In the genomic region with DNA sequence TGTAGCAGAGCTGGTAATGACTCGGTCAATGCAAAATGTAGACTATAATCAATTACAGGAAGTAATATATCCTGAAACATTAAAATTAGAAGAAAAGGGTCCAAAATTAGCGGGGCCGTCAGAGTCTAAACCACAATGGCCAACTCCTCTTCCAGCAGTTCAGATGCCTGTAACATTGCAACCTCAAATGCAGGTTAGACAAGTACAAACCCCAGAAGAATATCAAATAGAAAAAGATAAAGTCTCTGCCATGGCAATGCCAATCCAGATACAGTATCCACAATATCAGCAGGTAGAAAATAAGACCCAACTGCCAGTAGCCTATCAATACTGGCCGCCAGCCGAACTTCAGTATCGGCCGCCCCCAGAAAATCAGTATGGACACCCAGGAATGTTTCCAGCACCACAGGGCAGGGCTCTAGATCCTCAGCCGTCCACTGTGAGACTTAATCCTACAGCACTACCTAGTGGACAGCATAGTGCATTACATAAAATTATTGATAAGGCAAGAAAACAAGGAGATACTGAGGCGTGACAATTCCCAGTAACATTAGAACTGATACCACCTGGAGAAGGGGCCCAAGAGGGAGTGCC, we compare ENCODE assay signal across 7 cellular contexts.
DNase-seq lines count a peak whose midpoint lies in the region; ATAC-seq and TF ChIP-seq lines count a peak whose summit lies in the region.

No MANE protein-coding gene starts in this region.

- CTCF ChIA-PET in PC-3 (lab: Charles Lee) = interaction anchor here (0.6 kb wide), 1 partner anchor 51 kb away, joined by 3 read pairs; no protein-coding TSS in a partner anchor
- CTCF ChIA-PET in naive thymus-derived CD4-positive, alpha-beta T cell (lab: Charles Lee) = interaction anchor here (1.0 to 2.2 kb wide), 3 partner anchors 188 to 337 kb away, joined by 4 to 9 read pairs (median 8); no protein-coding TSS in a partner anchor

- POLR2A ChIA-PET in PC-3 (lab: Charles Lee; ENCODE audit: unreplicated experiment) = no interaction called here
- POLR2A ChIA-PET in naive thymus-derived CD4-positive, alpha-beta T cell (lab: Charles Lee) = no interaction called here

- H3K9me3 ChIP-seq in DND-41 (ENCODE audit: insufficient read depth, low read length, severe bottlenecking) (no peaks in the 10 kb centered on the region), PC-3 (ENCODE audit: low read length) (no peaks in the 10 kb centered on the region)
- H3K9me3 ChIP-seq in naive thymus-derived CD4-positive, alpha-beta T cell (ENCODE audit: control insufficient read depth in 2 of 3, low read length in 3 of 3) = no peaks in the 10 kb centered on the region

- peaks cover 66 to 89% (median 80%) of the 10 kb centered on the region in 5 donors for H3K27me3 Mint-ChIP-seq in naive thymus-derived CD4-positive, alpha-beta T cell

- H3K4me3 ChIP-seq in DND-41 (ENCODE audit: low read depth in 1 of 2, low read length in 2 of 2) (no peak overlapping the region), PC-3 (ENCODE audit: low read length) (peak overlapping the region; percentile 72)
- no peak overlapping the region for H3K4me3 ChIP-seq in naive thymus-derived CD4-positive, alpha-beta T cell (ENCODE audit: low read length)

- H3K27me3 ChIP-seq in DND-41 (ENCODE audit: insufficient read depth, low read length, poor library complexity) = peaks cover 9% of the 10 kb centered on the region
- 0 out of 2 replicates have a peak, but pooled peaks cover 3% of the 10 kb centered on the region for H3K27me3 ChIP-seq in PC-3 (ENCODE audit: low read length)
- H3K27me3 ChIP-seq in naive thymus-derived CD4-positive, alpha-beta T cell (ENCODE audit: control insufficient read depth in 2 of 2, insufficient read depth in 2 of 2, low read length in 2 of 2) = no peaks in the 10 kb centered on the region

- peak; percentile 72 for TF ChIP-seq CTCF in DND-41 (IDR thresholded peaks at IDR 0.05; ENCODE audit: borderline replicate concordance, extremely low read depth, low read length, poor library complexity, severe bottlenecking)
- peak; percentile 75 for TF ChIP-seq CTCF in PC-3 (conservative IDR thresholded peaks at IDR 0.05; ENCODE audit: low read depth, low read length)

- H3K36me3 Mint-ChIP-seq in naive thymus-derived CD4-positive, alpha-beta T cell = no peaks in the 10 kb centered on the region

- H3K9me3 Mint-ChIP-seq in naive thymus-derived CD4-positive, alpha-beta T cell = no peaks in the 10 kb centered on the region

- H3K4me2 ChIP-seq in DND-41 (ENCODE audit: insufficient read depth, low read length) (no peak overlapping the region), PC-3 (ENCODE audit: low read length) (peak overlapping the region; percentile 90)

- peaks cover 0 to 17% (median 0%) of the 10 kb centered on the region in 7 donors for H3K4me1 Mint-ChIP-seq in naive thymus-derived CD4-positive, alpha-beta T cell

- no peak overlapping the region for H3K27ac Mint-ChIP-seq in naive thymus-derived CD4-positive, alpha-beta T cell

- H3K36me3 ChIP-seq in DND-41 (ENCODE audit: insufficient read depth, low read length) (no peaks in the 10 kb centered on the region), PC-3 (ENCODE audit: low read depth, low read length) (no peaks in the 10 kb centered on the region)
- no peaks in the 10 kb centered on the region for H3K36me3 ChIP-seq in naive thymus-derived CD4-positive, alpha-beta T cell (ENCODE audit: control insufficient read depth in 2 of 3, insufficient read depth in 3 of 3, low read length in 3 of 3)

- H2AFZ ChIP-seq in DND-41 (ENCODE audit: low read depth, low read length) (no peak overlapping the region), PC-3 (ENCODE audit: low read length) (peak overlapping the region; percentile 71)

- H3K9ac ChIP-seq in DND-41 (ENCODE audit: low read depth, low read length) (no peak overlapping the region), PC-3 (ENCODE audit: low read length) (peak overlapping the region; percentile 9; the same call in 1 of the 2 replicates)

- no peaks in the 10 kb centered on the region for H3F3A ChIP-seq in PC-3 (ENCODE audit: low read length, unreplicated experiment)

- ATAC-seq in DND-41 (ENCODE audit: insufficient read depth, low read depth) (peak; percentile 76), HG03439 (IDR thresholded peaks at IDR 0.05; ENCODE audit: unreplicated experiment) (peak; percentile 61), PC-3 (peak; percentile 73), HG03571 (IDR thresholded peaks at IDR 0.05; ENCODE audit: unreplicated experiment) (no peak), HG03135 (IDR thresholded peaks at IDR 0.05; ENCODE audit: unreplicated experiment) (no peak)
- peak; percentile 80 for ATAC-seq in naive thymus-derived CD4-positive, alpha-beta T cell

- no peak overlapping the region for H3K4me3 Mint-ChIP-seq in naive thymus-derived CD4-positive, alpha-beta T cell

- H3K9me2 ChIP-seq in PC-3 (replicated peaks; ENCODE audit: low read length) = no peaks in the 10 kb centered on the region

- H3K79me2 ChIP-seq in DND-41 (ENCODE audit: insufficient read depth, low read length) = no peaks in the 10 kb centered on the region
- no peaks in the 10 kb centered on the region for H3K79me2 ChIP-seq in PC-3 (ENCODE audit: low read length)

- no peaks in the 10 kb centered on the region for H4K20me1 ChIP-seq in DND-41 (ENCODE audit: insufficient read depth, low read length)
- no peaks in the 10 kb centered on the region for H4K20me1 ChIP-seq in PC-3 (ENCODE audit: low read length)

- BruUV-seq in PC-3 (replicated peaks; lab: Mats Ljungman, UMichigan) = no TSS peak

- intact Hi-C loops in PC-3 (cut with micrococcal nuclease) = loop anchor here (1.0 to 2.0 kb wide), 3 partner anchors 97 to 188 kb away; a partner anchor contains a TSS
- intact Hi-C loops in naive thymus-derived CD4-positive, alpha-beta T cell (cut with micrococcal nuclease) = loop anchor here (1.0 to 10.0 kb wide), 4 partner anchors 188 to 1499 kb away; no protein-coding TSS in a partner anchor

- no peak overlapping the region for H3K27ac ChIP-seq in DND-41 (ENCODE audit: low read length)
- H3K27ac ChIP-seq in PC-3 (ENCODE audit: low read length) = no peak overlapping the region
- no peak overlapping the region for H3K27ac ChIP-seq in naive thymus-derived CD4-positive, alpha-beta T cell (ENCODE audit: low read depth, low read length)

- H3K4me1 ChIP-seq in DND-41 (ENCODE audit: insufficient read depth, low read length) (peaks cover 22% of the 10 kb centered on the region), PC-3 (ENCODE audit: insufficient read depth, low read length) (peaks cover 13% of the 10 kb centered on the region; the same call in 1 of the 2 replicates)
- no peaks in the 10 kb centered on the region for H3K4me1 ChIP-seq in naive thymus-derived CD4-positive, alpha-beta T cell (ENCODE audit: control insufficient read depth in 2 of 2, insufficient read depth in 2 of 2, low read length in 2 of 2)

- DNase-seq in DND-41 = peak; percentile 26
- peak; percentile 70 for DNase-seq in PC-3
- DNase-seq in dermis blood vessel endothelial cell = peak; percentile 75
- DNase-seq in naive thymus-derived CD4-positive, alpha-beta T cell = peak in 7 of 9 donors; percentile 17 to 50 (median 40)

Comparison
In these comparisons a context has a peak if more than half of its experiments do, and no peak if none do; other contexts are left out.
1. ATAC-seq: peak in DND-41 (single experiment), HG03439 (single experiment), PC-3 (single experiment) and naive thymus-derived CD4-positive, alpha-beta T cell (single experiment); none in HG03571 (single experiment) and HG03135 (single experiment).
2. Peak in every context shown above with its lines, with median percentiles within 50 percentile points of each other: DNase-seq.